In genomic region chr9:38024036-38024681, GRCh38 we compare ENCODE assay signal across 1 cellular context.
TF ChIP-seq lines count a peak whose summit lies in the region.

No MANE protein-coding gene starts in this region.

TF ChIP-seq in neural cell, 6 proteins besides CTCF, POLR2A, EP300 and RAD21 (continued from another document):
- TF ChIP-seq, protein P1, sequence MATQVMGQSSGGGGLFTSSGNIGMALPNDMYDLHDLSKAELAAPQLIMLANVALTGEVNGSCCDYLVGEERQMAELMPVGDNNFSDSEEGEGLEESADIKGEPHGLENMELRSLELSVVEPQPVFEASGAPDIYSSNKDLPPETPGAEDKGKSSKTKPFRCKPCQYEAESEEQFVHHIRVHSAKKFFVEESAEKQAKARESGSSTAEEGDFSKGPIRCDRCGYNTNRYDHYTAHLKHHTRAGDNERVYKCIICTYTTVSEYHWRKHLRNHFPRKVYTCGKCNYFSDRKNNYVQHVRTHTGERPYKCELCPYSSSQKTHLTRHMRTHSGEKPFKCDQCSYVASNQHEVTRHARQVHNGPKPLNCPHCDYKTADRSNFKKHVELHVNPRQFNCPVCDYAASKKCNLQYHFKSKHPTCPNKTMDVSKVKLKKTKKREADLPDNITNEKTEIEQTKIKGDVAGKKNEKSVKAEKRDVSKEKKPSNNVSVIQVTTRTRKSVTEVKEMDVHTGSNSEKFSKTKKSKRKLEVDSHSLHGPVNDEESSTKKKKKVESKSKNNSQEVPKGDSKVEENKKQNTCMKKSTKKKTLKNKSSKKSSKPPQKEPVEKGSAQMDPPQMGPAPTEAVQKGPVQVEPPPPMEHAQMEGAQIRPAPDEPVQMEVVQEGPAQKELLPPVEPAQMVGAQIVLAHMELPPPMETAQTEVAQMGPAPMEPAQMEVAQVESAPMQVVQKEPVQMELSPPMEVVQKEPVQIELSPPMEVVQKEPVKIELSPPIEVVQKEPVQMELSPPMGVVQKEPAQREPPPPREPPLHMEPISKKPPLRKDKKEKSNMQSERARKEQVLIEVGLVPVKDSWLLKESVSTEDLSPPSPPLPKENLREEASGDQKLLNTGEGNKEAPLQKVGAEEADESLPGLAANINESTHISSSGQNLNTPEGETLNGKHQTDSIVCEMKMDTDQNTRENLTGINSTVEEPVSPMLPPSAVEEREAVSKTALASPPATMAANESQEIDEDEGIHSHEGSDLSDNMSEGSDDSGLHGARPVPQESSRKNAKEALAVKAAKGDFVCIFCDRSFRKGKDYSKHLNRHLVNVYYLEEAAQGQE (IDR thresholded peaks at IDR 0.05; ENCODE audit: borderline replicate concordance): no peak
- TF ChIP-seq EZH2 (IDR thresholded peaks at IDR 0.05; ENCODE audit: borderline replicate concordance, insufficient read depth, low read length, poor library complexity, severe bottlenecking): no peak
- no peak for TF ChIP-seq TAF1 (IDR thresholded peaks at IDR 0.05; ENCODE audit: low read depth)
